17 cellular contexts compared by ENCODE assay signal in the genomic region with DNA sequence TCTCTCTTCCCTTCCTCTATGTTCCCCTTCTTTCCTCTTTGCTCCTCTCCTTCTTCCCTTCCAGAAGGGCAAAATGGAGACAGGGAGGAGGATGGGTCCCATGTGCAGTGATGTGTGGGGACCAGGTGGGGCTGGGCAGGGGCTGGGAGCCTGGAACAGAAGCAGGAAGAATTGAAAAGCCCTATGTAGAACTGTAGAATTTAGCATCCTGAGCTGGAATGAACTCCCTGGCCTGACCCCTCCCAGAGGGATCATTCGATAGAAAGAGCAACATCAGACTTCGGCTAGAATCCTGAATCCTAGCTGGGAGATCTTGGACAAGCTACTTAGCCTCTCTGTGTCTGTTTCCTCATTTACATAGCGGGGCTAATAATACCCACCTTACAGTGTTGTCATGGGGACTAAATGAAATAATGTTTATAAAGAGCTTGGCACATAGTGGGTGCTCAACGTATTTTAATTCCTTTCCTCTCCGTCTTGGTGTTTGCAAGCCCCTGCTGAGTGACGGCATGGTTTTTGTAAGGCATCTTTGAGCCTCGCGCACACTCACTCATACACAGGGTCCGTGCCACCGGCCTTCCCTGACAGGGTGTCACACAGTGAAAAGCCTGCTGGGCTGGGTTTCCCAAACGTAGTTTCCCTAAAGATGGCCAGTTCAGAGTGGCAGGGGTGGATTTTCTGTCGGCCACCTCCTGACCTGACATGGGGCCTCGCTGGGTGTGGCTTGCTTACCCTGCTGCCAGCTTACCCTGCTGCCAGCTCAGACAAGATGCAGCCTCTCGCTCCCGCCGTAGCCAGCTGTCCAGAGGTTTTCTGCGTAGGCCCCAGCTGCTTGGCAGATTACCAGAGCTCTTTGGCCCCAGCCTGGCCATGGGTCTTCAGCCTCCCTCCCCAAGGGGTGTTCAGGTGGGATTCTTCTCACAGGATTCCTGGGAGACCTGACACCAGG. TPM values are rescaled to one million over a fixed set of nuclear protein-coding genes. Genes with fewer than 3 reads are reported as not detected.
DNase-seq lines count a peak whose midpoint lies in the region; ATAC-seq and TF ChIP-seq lines count a peak whose summit lies in the region.
"Had no signal": no experiment of that assay in that cellular context is flagged by ENCODE, and none has a peak within 500 bp of the region (broad histone marks: within the 10 kb centered on the region; RNA-seq: fewer than 3 reads in every experiment).

No MANE protein-coding gene starts in this region.

- no peak overlapping the region for H3K27ac Mint-ChIP-seq in CD8-positive, alpha-beta memory T cell
- H3K27ac Mint-ChIP-seq: activated CD4-positive, alpha-beta T cell treated with anti-CD3 and anti-CD28 coated beads, Interleukin-2, amount 10 ng/mL, durations not matched to agents 7 days and 5 days; activated T-cell treated with anti-CD3 and anti-CD28 coated beads, Interleukin-2, amount 50 U/mL, for 72 hours; natural killer cell treated with Interleukin-12 subunit alpha and Interleukin-12 subunit beta and Interleukin-15 and Interleukin-18, amount 100 ng/mL, for 72 hours had no signal

- H2AFZ ChIP-seq in OCI-LY3 (ENCODE audit: low read depth, low read length) = no peak overlapping the region

- H3K4me1 ChIP-seq in OCI-LY3 (ENCODE audit: low read length) (peaks cover 17% of the 10 kb centered on the region), spleen (peaks cover 7 to 85% (median 57%) of the 10 kb centered on the region in 6 donors), HAP-1 (no peaks in the 10 kb centered on the region)
- H3K4me1 ChIP-seq in CD8-positive, alpha-beta memory T cell (ENCODE audit: insufficient read depth, low read length) = no peaks in the 10 kb centered on the region

- peak overlapping the region; percentile 3; the same call in 1 of the 2 replicates for H3K4me2 ChIP-seq in OCI-LY3 (ENCODE audit: low read length)

- H3K9ac ChIP-seq in OCI-LY3 (ENCODE audit: low read length) = no peak overlapping the region

- no peaks in the 10 kb centered on the region for H3K79me2 ChIP-seq in OCI-LY3 (ENCODE audit: low read length)

- peak; percentile 72 for DNase-seq in DMS 273 (lab: John Stamatoyannopoulos, UW; ENCODE audit: unreplicated experiment)
- DNase-seq in DMS 273 treated with DMSO at 0.1 percent for 48 hours (lab: John Stamatoyannopoulos, UW) = no peak
- DNase-seq in left ventricle myocardium superior = no peak
- no peak for DNase-seq in spleen
- DNase-seq in NCI-H2107 treated with DMSO at 0.1 percent for 48 hours (lab: John Stamatoyannopoulos, UW; ENCODE audit: unreplicated experiment) = no peak
- no peak for DNase-seq in CD8-positive, alpha-beta memory T cell
- DNase-seq in HAP-1 (ENCODE audit: low spot score in 2 of 2) = no peak
- DNase-seq: activated CD4-positive, alpha-beta T cell treated with anti-CD3 and anti-CD28 coated beads, Interleukin-2, amount 10 ng/mL, durations not matched to agents 7 days and 5 days; activated T-cell treated with anti-CD3 and anti-CD28 coated beads, Interleukin-2, amount 50 U/mL, for 72 hours; Caco-2; NCI-H187; PC-3; T-helper 2 cell had no signal

- POLR2A ChIA-PET in CD8-positive, alpha-beta memory T cell (lab: Charles Lee) = no interaction called here

- H3K36me3 Mint-ChIP-seq in CD8-positive, alpha-beta memory T cell = no peaks in the 10 kb centered on the region
- H3K36me3 Mint-ChIP-seq: natural killer cell treated with Interleukin-12 subunit alpha and Interleukin-12 subunit beta and Interleukin-15 and Interleukin-18, amount 100 ng/mL, for 72 hours had no signal

- H3K4me1 Mint-ChIP-seq in CD8-positive, alpha-beta memory T cell = peaks cover 0 to 8% (median under 1%) of the 10 kb centered on the region in 3 donors

- peak; percentile 9 for ATAC-seq in left ventricle myocardium superior
- ATAC-seq: activated T-cell treated with anti-CD3 and anti-CD28 coated beads, Interleukin-2, amount 50 U/mL, for 72 hours; natural killer cell treated with Interleukin-12 subunit alpha and Interleukin-12 subunit beta and Interleukin-15 and Interleukin-18, amount 100 ng/mL, for 72 hours; PC-3 had no signal

- H4K20me1 ChIP-seq in OCI-LY3 (ENCODE audit: insufficient read depth, low read length) = no peaks in the 10 kb centered on the region

- intact Hi-C loops in left ventricle myocardium superior (cut with micrococcal nuclease) (loop anchor here (5.0 kb wide), 1 partner anchor 65 kb away; no protein-coding TSS in a partner anchor), spleen (cut with DNase I; ENCODE audit: low total_unique reads) (loop anchor here (10.0 kb wide), 1 partner anchor 63 kb away; no protein-coding TSS in a partner anchor)

- H3K36me3 ChIP-seq in OCI-LY3 (replicated peaks; ENCODE audit: low read depth, low read length) = no peaks in the 10 kb centered on the region
- H3K36me3 ChIP-seq in spleen = no peaks in the 10 kb centered on the region
- no peaks in the 10 kb centered on the region for H3K36me3 ChIP-seq in CD8-positive, alpha-beta memory T cell (ENCODE audit: insufficient read depth, low read length)
- no peaks in the 10 kb centered on the region for H3K36me3 ChIP-seq in HAP-1 (replicated peaks)
- H3K36me3 ChIP-seq: adrenal gland had no signal

- WGBS in spleen, 5 donors = 74 to 87% (median 77%) methylated on average over 11 to 17 of the region's 17 CpGs

- H3K4me3 ChIP-seq in OCI-LY3 (ENCODE audit: low read length) (no peak overlapping the region), spleen (no peak overlapping the region), HAP-1 (no peak overlapping the region)
- H3K4me3 ChIP-seq in CD8-positive, alpha-beta memory T cell (ENCODE audit: low read length) = no peak overlapping the region
- H3K4me3 ChIP-seq: adrenal gland had no signal

- H3K9me3 Mint-ChIP-seq in CD8-positive, alpha-beta memory T cell = no peaks in the 10 kb centered on the region
- H3K9me3 Mint-ChIP-seq: activated CD4-positive, alpha-beta T cell treated with anti-CD3 and anti-CD28 coated beads, Interleukin-2, amount 10 ng/mL, durations not matched to agents 7 days and 5 days; activated T-cell treated with anti-CD3 and anti-CD28 coated beads, Interleukin-2, amount 50 U/mL, for 72 hours; natural killer cell treated with Interleukin-12 subunit alpha and Interleukin-12 subunit beta and Interleukin-15 and Interleukin-18, amount 100 ng/mL, for 72 hours had no signal

- in situ Hi-C loops in HAP-1 (cut with MboI; ENCODE audit: low sequenced_read_pairs) = loop anchor here (10.0 kb wide), 2 partner anchors 63 to 243 kb away; no protein-coding TSS in a partner anchor

- no peak overlapping the region for H3K4me3 Mint-ChIP-seq in CD8-positive, alpha-beta memory T cell
- H3K4me3 Mint-ChIP-seq: activated CD4-positive, alpha-beta T cell treated with anti-CD3 and anti-CD28 coated beads, Interleukin-2, amount 10 ng/mL, durations not matched to agents 7 days and 5 days; activated T-cell treated with anti-CD3 and anti-CD28 coated beads, Interleukin-2, amount 50 U/mL, for 72 hours; natural killer cell treated with Interleukin-12 subunit alpha and Interleukin-12 subunit beta and Interleukin-15 and Interleukin-18, amount 100 ng/mL, for 72 hours had no signal

- CTCF ChIA-PET in CD8-positive, alpha-beta memory T cell (lab: Charles Lee) = interaction anchor here (1.6 kb wide), 1 partner anchor 73 kb away, joined by 4 read pairs; no protein-coding TSS in a partner anchor

- TF ChIP-seq CTCF in OCI-LY3 (IDR thresholded peaks at IDR 0.05; ENCODE audit: low read depth, low read length) (no peak), spleen (IDR thresholded peaks at IDR 0.05 in 8 of 11, conservative IDR thresholded peaks at IDR 0.05 in 3 of 11) (no peak)

- peaks cover 46 to 85% of the 10 kb centered on the region in 2 donors for H3K27me3 Mint-ChIP-seq in CD8-positive, alpha-beta memory T cell

- no peak for TF ChIP-seq POLR2A in spleen (IDR thresholded peaks at IDR 0.05)

- H3K27me3 ChIP-seq in OCI-LY3 (ENCODE audit: low read depth, low read length) (peaks cover 31% of the 10 kb centered on the region), spleen (replicated peaks in 1 of 7) (peaks cover 0 to 99% (median 21%) of the 10 kb centered on the region in 7 donors), HAP-1 (ENCODE audit: low read depth) (peaks cover 26% of the 10 kb centered on the region)
- H3K27me3 ChIP-seq in CD8-positive, alpha-beta memory T cell (ENCODE audit: insufficient read depth, low read length, poor library complexity, severe bottlenecking) = peaks cover 25% of the 10 kb centered on the region

- H3K27ac ChIP-seq in OCI-LY3 (ENCODE audit: low read length) (no peak overlapping the region), spleen (peak overlapping the region in 5 of 8 donors; percentile 15 to 54 (median 46))
- no peak overlapping the region for H3K27ac ChIP-seq in CD8-positive, alpha-beta memory T cell (ENCODE audit: low read depth, low read length)
- H3K27ac ChIP-seq: 22Rv1, adrenal gland had no signal

- no peaks in the 10 kb centered on the region for H3K9me3 ChIP-seq in OCI-LY3 (ENCODE audit: insufficient read depth, low read length)
- H3K9me3 ChIP-seq in spleen = no peaks in the 10 kb centered on the region
- H3K9me3 ChIP-seq in CD8-positive, alpha-beta memory T cell (ENCODE audit: low read length) = no peaks in the 10 kb centered on the region
- H3K9me3 ChIP-seq in HAP-1 = no peaks in the 10 kb centered on the region
- H3K9me3 ChIP-seq: adrenal gland, Caco-2 had no signal

RNA-seq across cellular contexts. Expression of gene ARHGAP23, which starts 6.1 kb away (rescaled TPM):
- 70.3 TPM for total RNA-seq in left ventricle myocardium superior
- total RNA-seq in spleen = 100 to 1,000 TPM in 4 of 7 donors, 10 to 100 TPM in 3; 60.5 to 250 (median 109) TPM
- 10 to 100 TPM in 1 of 3 donors, 1 to 10 TPM in 2; 7.5 to 35.4 (median 9.0) TPM for polyA plus RNA-seq in spleen
- 1 to 10 TPM in 1 of 2 experiments, under 1 TPM in 1; 0.48 to 1.0 TPM for total RNA-seq in CD8-positive, alpha-beta memory T cell
- not detected for polyA plus RNA-seq in CD8-positive, alpha-beta memory T cell

Comparison
In these comparisons a context has a peak if more than half of its experiments do, and no peak if none do; other contexts are left out.
1. H3K27ac ChIP-seq: peak in spleen (5 of 8); none in OCI-LY3 (single experiment) and CD8-positive, alpha-beta memory T cell (single experiment).
2. RNA of gene ARHGAP23, which starts 6.1 kb away (total RNA-seq): 60.5 to 250 TPM in spleen and 70.3 TPM in left ventricle myocardium superior (single experiment); 0.48 to 1.0 TPM in CD8-positive, alpha-beta memory T cell; every median in the first group is over 10 times any median in the second.